Comparison of ENCODE assay signal across 8 cellular contexts in the genomic region with DNA sequence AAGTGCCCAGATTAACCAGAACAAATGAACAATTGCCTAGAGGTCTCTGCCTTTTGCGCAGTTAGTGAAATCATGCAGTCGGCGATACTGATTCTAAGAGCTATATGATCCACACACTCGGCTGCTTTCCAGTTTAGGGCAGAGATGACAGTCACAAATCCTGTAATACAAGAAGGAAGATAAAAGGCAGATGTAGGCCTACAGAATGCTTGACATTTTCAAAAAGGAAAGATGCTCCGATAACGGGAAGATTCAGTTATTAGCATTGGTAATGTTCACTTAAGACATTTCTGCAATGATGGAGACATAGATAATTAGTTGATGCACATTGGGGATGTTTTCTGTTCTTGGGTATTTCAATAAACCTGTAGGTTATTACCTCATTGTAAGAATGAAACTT. TPM values are rescaled to one million over a fixed set of nuclear protein-coding genes. Genes with fewer than 3 reads are reported as not detected.
"Had no signal": no experiment of that assay in that cellular context is flagged by ENCODE, and none has a peak within 500 bp of the region (broad histone marks: within the 10 kb centered on the region; RNA-seq: fewer than 3 reads in every experiment).

No MANE protein-coding gene starts in this region.

- H3K27ac ChIP-seq: GM23248 had no signal

- H3K27ac Mint-ChIP-seq: H9, HFFc6 had no signal

- H3K4me3 ChIP-seq: GM23248, HAP-1 had no signal

- H3K9me3 ChIP-seq: HAP-1 had no signal

- H3K36me3 ChIP-seq: HAP-1 had no signal

- H3K9me3 Mint-ChIP-seq: H9, HFFc6 had no signal

- ATAC-seq: HCT116 had no signal

- H3K4me1 Mint-ChIP-seq: H9 had no signal

- H3K4me1 ChIP-seq: HAP-1 had no signal

- H3K4me3 Mint-ChIP-seq: H9, HFFc6 had no signal

- H2AFZ ChIP-seq: GM23248 had no signal

- H3K9ac ChIP-seq: GM23248 had no signal

- DNase-seq: GM23248, GOT3, H9, HCEC 1CT, HFFc6 had no signal

RNA-seq across cellular contexts. Expression of gene NYAP2, which starts 19.5 kb away (rescaled TPM):
- total RNA-seq: GM23248, H1, H9, HFFc6 had no signal
- polyA plus RNA-seq: GM23248, H1 had no signal
